In genomic region chr22:46064966-46065666, GRCh38 we compare ENCODE assay signal across 9 cellular contexts.
DNase-seq lines count a peak whose midpoint lies in the region; ATAC-seq and TF ChIP-seq lines count a peak whose summit lies in the region.
"Had no signal": no experiment of that assay in that cellular context is flagged by ENCODE, and none has a peak within 500 bp of the region (broad histone marks: within the 10 kb centered on the region; RNA-seq: fewer than 3 reads in every experiment).

No MANE protein-coding gene starts in this region.

- TF ChIP-seq CTCF in left ventricle myocardium inferior (IDR thresholded peaks at IDR 0.05; ENCODE audit: borderline replicate concordance): no peak

- DNase-seq in DMS153 (lab: John Stamatoyannopoulos, UW) (peak; percentile 21), DMS153 treated with DMSO at 0.1 percent for 48 hours (lab: John Stamatoyannopoulos, UW; ENCODE audit: unreplicated experiment) (no peak), left ventricle myocardium inferior (peak; percentile 16), substantia nigra (lab: John Stamatoyannopoulos, UW) (no peak)
- DNase-seq in activated CD4-positive, alpha-beta T cell treated with anti-CD3 and anti-CD28 coated beads, Interleukin-2, amount 50 U/mL, for 1 hour: no peak
- DNase-seq: NCI-H226 had no signal

- no peaks in the 10 kb centered on the region for H3K36me3 ChIP-seq in left ventricle myocardium inferior

- H3K27me3 ChIP-seq in left ventricle myocardium inferior (ENCODE audit: low read depth): no peaks in the 10 kb centered on the region

- peak overlapping the region; percentile 89 for H3K4me3 ChIP-seq in left ventricle myocardium inferior

- ATAC-seq in HG03025 (IDR thresholded peaks at IDR 0.05; ENCODE audit: low FRiP score, unreplicated experiment): no peak
- ATAC-seq in GM19324 (IDR thresholded peaks at IDR 0.05; ENCODE audit: low FRiP score, unreplicated experiment): no peak

- H3K9me3 ChIP-seq in left ventricle myocardium inferior (replicated peaks): no peaks in the 10 kb centered on the region

- intact Hi-C loops in left ventricle myocardium inferior (cut with micrococcal nuclease): no loop called here

- peaks cover 93% of the 10 kb centered on the region for H3K4me1 ChIP-seq in left ventricle myocardium inferior

- H3K27ac ChIP-seq in angular gyrus (ENCODE audit: low read depth, low read length) (peak overlapping the region; percentile 87), left ventricle myocardium inferior (replicated peaks) (peak overlapping the region; percentile 100), substantia nigra (ENCODE audit: low read depth, low read length, poor library complexity, severe bottlenecking) (peak overlapping the region; percentile 99)

Comparison
In these comparisons a context has a peak if more than half of its experiments do, and no peak if none do; other contexts are left out.
1. DNase-seq: peak in DMS153 (single experiment) and left ventricle myocardium inferior (single experiment); none in DMS153 treated with DMSO at 0.1 percent for 48 hours (single experiment), substantia nigra (0 of 49) and activated CD4-positive, alpha-beta T cell treated with anti-CD3 and anti-CD28 coated beads, Interleukin-2, amount 50 U/mL, for 1 hour (single experiment).
2. Peak in every context shown above with its lines, with median percentiles within 50 percentile points of each other: H3K27ac ChIP-seq.